Comparison of ENCODE assay signal across 11 cellular contexts in genomic region chr6:72824833-72825232, GRCh38.
A peak's percentile ranks its signal among the peaks of the same experiment; 100 is the strongest.
DNase-seq lines count a peak whose midpoint lies in the region; ATAC-seq and TF ChIP-seq lines count a peak whose summit lies in the region.
"Had no signal": no experiment of that assay in that cellular context is flagged by ENCODE, and none has a peak within 500 bp of the region (broad histone marks: within the 10 kb centered on the region; RNA-seq: fewer than 3 reads in every experiment).

No MANE protein-coding gene starts in this region.

- peaks cover 33% of the 10 kb centered on the region for H3K4me1 Mint-ChIP-seq in activated T-helper 2 cell treated with anti-CD3 and anti-CD28 coated beads, Interferon-gamma antibody, Interleukin-2, Interleukin-4, amounts not matched to agents 10 μg/mL and 5 μg/mL and 100 μg/mL, durations not matched to agents 14 hours and 24 hours and 36 hours (ENCODE audit: low read depth)

- H3K9me3 ChIP-seq in uterus, result no peaks in the 10 kb centered on the region
- H3K9me3 ChIP-seq: ovary had no signal

- TF ChIP-seq POLR2A in uterus (IDR thresholded peaks at IDR 0.05), result no peak

- H3K27me3 Mint-ChIP-seq in activated T-helper 2 cell treated with anti-CD3 and anti-CD28 coated beads, Interferon-gamma antibody, Interleukin-2, Interleukin-4, amounts not matched to agents 10 μg/mL and 5 μg/mL and 100 μg/mL, durations not matched to agents 14 hours and 24 hours and 36 hours (ENCODE audit: low read depth), result no peaks in the 10 kb centered on the region

- H3K4me1 ChIP-seq in uterus, result no peaks in the 10 kb centered on the region

- no peak overlapping the region for H3K4me3 ChIP-seq in GM12864 (ENCODE audit: low read depth, low read length)
- H3K4me3 ChIP-seq in uterus, result no peak overlapping the region
- H3K4me3 ChIP-seq: ovary had no signal

- peaks cover 10% of the 10 kb centered on the region for H3K9me3 Mint-ChIP-seq in activated T-helper 2 cell treated with anti-CD3 and anti-CD28 coated beads, Interferon-gamma antibody, Interleukin-2, Interleukin-4, amounts not matched to agents 10 μg/mL and 5 μg/mL and 100 μg/mL, durations not matched to agents 14 hours and 24 hours and 36 hours

- H3K27ac ChIP-seq in uterus, result no peak overlapping the region
- H3K27ac ChIP-seq: ovary had no signal

- H3K27me3 ChIP-seq in uterus, result no peaks in the 10 kb centered on the region
- H3K27me3 ChIP-seq: ovary had no signal

- H3K36me3 Mint-ChIP-seq in activated T-helper 2 cell treated with anti-CD3 and anti-CD28 coated beads, Interferon-gamma antibody, Interleukin-2, Interleukin-4, amounts not matched to agents 10 μg/mL and 5 μg/mL and 100 μg/mL, durations not matched to agents 14 hours and 24 hours and 36 hours (ENCODE audit: low read depth), result peaks cover 5% of the 10 kb centered on the region

- intact Hi-C loops in activated T-helper 2 cell treated with anti-CD3 and anti-CD28 coated beads, Interferon-gamma antibody, Interleukin-2, Interleukin-4, amounts not matched to agents 10 μg/mL and 5 μg/mL and 100 μg/mL, durations not matched to agents 14 hours and 24 hours and 36 hours (cut with micrococcal nuclease), result loop anchor here (5.0 kb wide), 1 partner anchor 143 kb away; no protein-coding TSS in a partner anchor
- intact Hi-C loops in uterus (cut with DNase I; ENCODE audit: low total_unique reads), result no loop called here

- H3K36me3 ChIP-seq in uterus, result no peaks in the 10 kb centered on the region
- H3K36me3 ChIP-seq: ovary had no signal

- DNase-seq in GM12864 (ENCODE audit: low read depth) (peak; percentile 10), uterus (no peak), cerebellum (ENCODE audit: low spot score) (no peak)
- no peak for DNase-seq in activated T-helper 2 cell treated with anti-CD3 and anti-CD28 coated beads, Interferon-gamma antibody, Interleukin-2, Interleukin-4, amounts not matched to agents 10 μg/mL and 5 μg/mL and 100 μg/mL, durations not matched to agents 14 hours and 24 hours and 36 hours (ENCODE audit: low spot score)
- no peak for DNase-seq in activated CD4-positive, CD25-positive, alpha-beta regulatory T cell treated with anti-CD3 and anti-CD28 coated beads, Interleukin-2, amount 50 U/mL, for 72 hours
- DNase-seq: COR-L47, left colon, ovary had no signal

- no peak for TF ChIP-seq CTCF in GM12864 (IDR thresholded peaks at IDR 0.05; ENCODE audit: low read depth, low read length, missing control alignments)
- no peak for TF ChIP-seq CTCF in uterus (IDR thresholded peaks at IDR 0.05)

- peak; percentile 62 for ATAC-seq in GM19043 (IDR thresholded peaks at IDR 0.05; ENCODE audit: low read depth, unreplicated experiment)
- ATAC-seq in HG02798 (IDR thresholded peaks at IDR 0.05; ENCODE audit: poor library complexity, unreplicated experiment), result peak; percentile 78
- ATAC-seq in GM18861 (IDR thresholded peaks at IDR 0.05; ENCODE audit: unreplicated experiment), result no peak
- ATAC-seq: left colon had no signal

- H3K27ac Mint-ChIP-seq in activated T-helper 2 cell treated with anti-CD3 and anti-CD28 coated beads, Interferon-gamma antibody, Interleukin-2, Interleukin-4, amounts not matched to agents 10 μg/mL and 5 μg/mL and 100 μg/mL, durations not matched to agents 14 hours and 24 hours and 36 hours, result peak overlapping the region; percentile 84

- no peak overlapping the region for H3K4me3 Mint-ChIP-seq in activated T-helper 2 cell treated with anti-CD3 and anti-CD28 coated beads, Interferon-gamma antibody, Interleukin-2, Interleukin-4, amounts not matched to agents 10 μg/mL and 5 μg/mL and 100 μg/mL, durations not matched to agents 14 hours and 24 hours and 36 hours (ENCODE audit: low read depth)
